Comparison of ENCODE assay signal across 26 cellular contexts in the genomic region with DNA sequence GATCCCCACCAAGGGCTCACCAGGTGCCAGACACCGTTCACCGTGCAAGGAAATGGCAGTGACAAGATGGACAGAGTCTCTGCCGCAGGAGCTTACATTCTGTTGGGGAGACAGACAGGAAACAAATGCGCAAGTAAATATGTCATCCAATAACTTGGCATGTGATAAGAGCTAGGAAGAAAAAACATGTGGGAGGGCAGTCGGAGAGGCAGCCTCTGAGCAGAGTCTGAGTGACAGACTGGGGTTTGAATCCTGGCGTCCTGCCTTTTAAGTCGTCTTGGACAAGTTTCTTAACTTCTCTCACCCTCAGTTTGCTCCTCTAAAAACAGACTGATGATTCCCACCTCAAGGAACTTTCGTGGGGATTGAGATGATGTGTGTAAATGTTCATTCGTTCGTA. TPM values are rescaled to one million over a fixed set of nuclear protein-coding genes. Genes with fewer than 3 reads are reported as not detected.
"Had no signal": no experiment of that assay in that cellular context is flagged by ENCODE, and none has a peak within 500 bp of the region (broad histone marks: within the 10 kb centered on the region; RNA-seq: fewer than 3 reads in every experiment).

No MANE protein-coding gene starts in this region.

- H3K27me3 ChIP-seq: ascending aorta, body of pancreas, Peyer's patch, SJSA1 had no signal

- H3K36me3 ChIP-seq: SJSA1 had no signal

- H3K4me1 ChIP-seq: ascending aorta, SJSA1 had no signal

- H3K27ac Mint-ChIP-seq: activated B cell treated with CpG ODN at 0.5 μM for 24 hours; activated CD4-positive, alpha-beta memory T cell treated with anti-CD3 and anti-CD28 coated beads for 36 hours; activated CD4-positive, alpha-beta T cell treated with anti-CD3 and anti-CD28 coated beads, Interleukin-2, amount 10 ng/mL, durations not matched to agents 7 days and 5 days; activated naive CD4-positive, alpha-beta T cell treated with anti-CD3 and anti-CD28 coated beads for 36 hours; activated naive CD8-positive, alpha-beta T cell; T-helper 17 cell had no signal

- DNase-seq: activated B cell treated with CpG ODN at 0.5 μM for 24 hours; activated CD4-positive, alpha-beta memory T cell treated with anti-CD3 and anti-CD28 coated beads for 36 hours; activated CD4-positive, alpha-beta T cell treated with anti-CD3 and anti-CD28 coated beads for 1 hour; activated CD4-positive, alpha-beta T cell treated with anti-CD3 and anti-CD28 coated beads, Interleukin-2, amount 10 ng/mL, durations not matched to agents 7 days and 5 days; activated CD8-positive, alpha-beta memory T cell treated with anti-CD3 and anti-CD28 coated beads for 24 hours; activated gamma-delta T cell; activated naive CD4-positive, alpha-beta T cell treated with anti-CD3 and anti-CD28 coated beads for 36 hours; activated T-cell treated with anti-CD3 and anti-CD28 coated beads, Interleukin-2, amount 50 U/mL, for 4 hours; body of pancreas; cerebellar nuclear complex; Karpas-422; NCI-H1048; NCI-H146; NCI-H187 treated with DMSO at 0.1 percent for 48 hours; NCI-H2081 treated with DMSO at 0.1 percent for 48 hours; NCI-H446; NCI-H524; Peyer's patch; Right ventricle myocardium superior; T-helper 17 cell; T-helper 9 cell had no signal

- H3K9me3 Mint-ChIP-seq: activated B cell treated with CpG ODN at 0.5 μM for 24 hours; activated CD4-positive, alpha-beta memory T cell treated with anti-CD3 and anti-CD28 coated beads for 36 hours; activated CD4-positive, alpha-beta T cell treated with anti-CD3 and anti-CD28 coated beads, Interleukin-2, amount 10 ng/mL, durations not matched to agents 7 days and 5 days; activated naive CD4-positive, alpha-beta T cell treated with anti-CD3 and anti-CD28 coated beads for 36 hours; activated T-cell treated with anti-CD3 and anti-CD28 coated beads, Interleukin-2, amount 50 U/mL, for 4 hours had no signal

- H3K4me3 ChIP-seq: ascending aorta, body of pancreas, Peyer's patch, SJSA1 had no signal

- ATAC-seq: activated T-cell treated with anti-CD3 and anti-CD28 coated beads, Interleukin-2, amount 50 U/mL, for 4 hours; body of pancreas; SK-N-SH treated with all-trans-retinoic acid at 6 μM for 48 hours; T-helper 17 cell had no signal

- H3K4me3 Mint-ChIP-seq: activated B cell treated with CpG ODN at 0.5 μM for 24 hours; activated CD4-positive, alpha-beta memory T cell treated with anti-CD3 and anti-CD28 coated beads for 36 hours; activated CD4-positive, alpha-beta T cell treated with anti-CD3 and anti-CD28 coated beads, Interleukin-2, amount 10 ng/mL, durations not matched to agents 7 days and 5 days; activated naive CD4-positive, alpha-beta T cell treated with anti-CD3 and anti-CD28 coated beads for 36 hours; activated naive CD8-positive, alpha-beta T cell; activated T-cell treated with anti-CD3 and anti-CD28 coated beads, Interleukin-2, amount 50 U/mL, for 4 hours; T-helper 17 cell had no signal

- H3K27me3 Mint-ChIP-seq: activated B cell treated with CpG ODN at 0.5 μM for 24 hours; activated CD4-positive, alpha-beta memory T cell treated with anti-CD3 and anti-CD28 coated beads for 36 hours; activated CD4-positive, alpha-beta T cell treated with anti-CD3 and anti-CD28 coated beads, Interleukin-2, amount 10 ng/mL, durations not matched to agents 7 days and 5 days; activated naive CD8-positive, alpha-beta T cell; T-helper 17 cell had no signal

- H3K9me3 ChIP-seq: ascending aorta, body of pancreas, Peyer's patch, SJSA1 had no signal

- H3K36me3 Mint-ChIP-seq: activated CD4-positive, alpha-beta memory T cell treated with anti-CD3 and anti-CD28 coated beads for 36 hours had no signal

- H3K4me1 Mint-ChIP-seq: activated B cell treated with CpG ODN at 0.5 μM for 24 hours had no signal

- H3K27ac ChIP-seq: ascending aorta, body of pancreas, RWPE1, SJSA1 had no signal

RNA-seq across cellular contexts. Expression of gene SRR, which starts 40.8 kb away (rescaled TPM):
- total RNA-seq: ascending aorta had no signal
